ENCODE assay signal across 19 cellular contexts in genomic region chr12:128905003-128905544, GRCh38. TPM values are rescaled to one million over a fixed set of nuclear protein-coding genes. Genes with fewer than 3 reads are reported as not detected.
DNase-seq lines count a peak whose midpoint lies in the region; TF ChIP-seq lines count a peak whose summit lies in the region.
"Had no signal": no experiment of that assay in that cellular context is flagged by ENCODE, and none has a peak within 500 bp of the region (broad histone marks: within the 10 kb centered on the region; RNA-seq: fewer than 3 reads in every experiment).

No MANE protein-coding gene starts in this region.

- H3K27ac ChIP-seq in endodermal cell (ENCODE audit: low read depth, low read length) = no peak overlapping the region
- peak overlapping the region; percentile 87 to 88 for H3K27ac ChIP-seq in liver (ENCODE audit: low read depth in 1 of 2, low read length in 2 of 2)
- H3K27ac ChIP-seq in osteoblast (ENCODE audit: low read depth, low read length) = no peak overlapping the region
- H3K27ac ChIP-seq: Peyer's patch had no signal

- H3K9me3 Mint-ChIP-seq in endodermal cell = no peaks in the 10 kb centered on the region
- H3K9me3 Mint-ChIP-seq in type B pancreatic cell = no peaks in the 10 kb centered on the region

- H3K27me3 ChIP-seq in endodermal cell (ENCODE audit: control insufficient read depth, insufficient read depth, low read length, poor library complexity, severe bottlenecking) (no peaks in the 10 kb centered on the region), liver (ENCODE audit: control insufficient read depth in 4 of 4, insufficient read depth in 4 of 4, low read length in 3 of 4) (no peaks in the 10 kb centered on the region), osteoblast (ENCODE audit: insufficient read depth, low read length) (no peaks in the 10 kb centered on the region)
- H3K27me3 ChIP-seq: Peyer's patch had no signal

- peaks cover 3% of the 10 kb centered on the region for H3K4me1 Mint-ChIP-seq in endodermal cell
- no peaks in the 10 kb centered on the region for H3K4me1 Mint-ChIP-seq in type B pancreatic cell (ENCODE audit: unreplicated experiment)
- H3K4me1 Mint-ChIP-seq: B cell, CD14-positive monocyte had no signal

- WGBS in endodermal cell (ENCODE audit: insufficient coverage in 1 of 2, insufficient read length in 1 of 2), 2 experiments = 95 to 98% methylated on average over 7 to 12 of the region's 13 CpGs
- WGBS in liver = 34% methylated on average over 13 of the region's 13 CpGs

- peak; percentile 24 to 49 for TF ChIP-seq RAD21 in liver (IDR thresholded peaks at IDR 0.05)

- no peak overlapping the region for H3K4me2 ChIP-seq in osteoblast (ENCODE audit: insufficient read depth, low read length)

- H3K27me3 Mint-ChIP-seq in endodermal cell (ENCODE audit: insufficient read depth) (no peaks in the 10 kb centered on the region), type B pancreatic cell (no peaks in the 10 kb centered on the region)
- H3K27me3 Mint-ChIP-seq: B cell had no signal

- H3K4me1 ChIP-seq in endodermal cell (ENCODE audit: control insufficient read depth, insufficient read depth, low read length) = no peaks in the 10 kb centered on the region
- peaks cover 0 to 27% (median 0%) of the 10 kb centered on the region in 4 donors for H3K4me1 ChIP-seq in liver (ENCODE audit: control insufficient read depth in 4 of 4, insufficient read depth in 4 of 4, low read length in 3 of 4)
- H3K4me1 ChIP-seq in osteoblast (ENCODE audit: insufficient read depth, low read length) = no peaks in the 10 kb centered on the region
- H3K4me1 ChIP-seq: Peyer's patch had no signal

- H3K36me3 ChIP-seq in endodermal cell (ENCODE audit: control insufficient read depth, insufficient read depth, low read length) (peaks cover 3% of the 10 kb centered on the region), liver (ENCODE audit: control insufficient read depth in 4 of 4, insufficient read depth in 3 of 4, low read depth in 1 of 4, low read length in 3 of 4) (no peaks in the 10 kb centered on the region), osteoblast (ENCODE audit: insufficient read depth, low read length) (no peaks in the 10 kb centered on the region)
- H3K36me3 ChIP-seq: Peyer's patch had no signal

- H2AFZ ChIP-seq in osteoblast (ENCODE audit: low read length) = no peak overlapping the region

- DNase-seq in HT1080 (ENCODE audit: low read depth) (peak; percentile 6), endodermal cell (peak; percentile 20), type B pancreatic cell (ENCODE audit: extremely low spot score, unreplicated experiment) (no peak), G401 (ENCODE audit: low spot score) (no peak), osteoblast (ENCODE audit: insufficient read length, low spot score, missing footprints) (no peak)
- DNase-seq in activated effector memory CD4-positive, alpha-beta T cell treated with Interleukin-2 at 50 U/mL for 16 hours = no peak
- DNase-seq: DMS79, HFFc6, IMR-90, NCI-H1105, NCI-H146, NCI-H2029 treated with DMSO at 0.1 percent for 48 hours, NCI-H226, NCI-H510A treated with DMSO at 0.1 percent for 48 hours, NCI-H774, Peyer's patch had no signal

- H3K9me3 ChIP-seq in endodermal cell (ENCODE audit: control insufficient read depth, low read length) (no peaks in the 10 kb centered on the region), liver (ENCODE audit: control insufficient read depth in 4 of 4, low read length in 3 of 4) (no peaks in the 10 kb centered on the region), osteoblast (ENCODE audit: low read depth, low read length) (no peaks in the 10 kb centered on the region)
- H3K9me3 ChIP-seq: Peyer's patch had no signal

- in situ Hi-C loops in G401 (cut with HindIII; ENCODE audit: low sequenced_read_pairs) = no loop called here

- no peaks in the 10 kb centered on the region for H4K20me1 ChIP-seq in osteoblast (ENCODE audit: insufficient read depth, low read length)

- H3K27ac Mint-ChIP-seq in endodermal cell = no peak overlapping the region
- peak overlapping the region; percentile 11 for H3K27ac Mint-ChIP-seq in type B pancreatic cell
- H3K27ac Mint-ChIP-seq: B cell, CD14-positive monocyte, HFFc6 had no signal

- no peaks in the 10 kb centered on the region for H3K79me2 ChIP-seq in osteoblast (ENCODE audit: insufficient read depth, low read length)

- H3K4me3 ChIP-seq in endodermal cell (ENCODE audit: low read length) = no peak overlapping the region
- no peak overlapping the region for H3K4me3 ChIP-seq in liver (ENCODE audit: low read depth in 1 of 3, low read length in 3 of 3)
- no peak overlapping the region for H3K4me3 ChIP-seq in osteoblast (ENCODE audit: insufficient read depth, low read length)
- H3K4me3 ChIP-seq: Peyer's patch had no signal

- H3K4me3 Mint-ChIP-seq in endodermal cell (no peak overlapping the region), type B pancreatic cell (no peak overlapping the region)
- H3K4me3 Mint-ChIP-seq: B cell, CD14-positive monocyte, HFFc6 had no signal

- TF ChIP-seq CTCF in endodermal cell (conservative IDR thresholded peaks at IDR 0.05) (no peak), liver (IDR thresholded peaks at IDR 0.05; ENCODE audit: low read depth, low read length, missing input control) (no peak), type B pancreatic cell (conservative IDR thresholded peaks at IDR 0.05) (no peak), osteoblast (IDR thresholded peaks at IDR 0.05; ENCODE audit: extremely low read depth, low read depth, low read length) (no peak)

- H3K36me3 Mint-ChIP-seq in endodermal cell (ENCODE audit: low read depth) = peaks cover 26% of the 10 kb centered on the region
- no peaks in the 10 kb centered on the region for H3K36me3 Mint-ChIP-seq in type B pancreatic cell

- H3K9ac ChIP-seq in endodermal cell (ENCODE audit: extremely low read depth, low read length, poor library complexity, severe bottlenecking) = no peak overlapping the region
- peak overlapping the region; percentile 70 to 89 for H3K9ac ChIP-seq in liver (ENCODE audit: low read depth in 1 of 2, low read length in 2 of 2)

TF ChIP-seq in liver, 16 proteins besides CTCF, POLR2A, EP300 and RAD21 (continues in another document):
- TF ChIP-seq REST (IDR thresholded peaks at IDR 0.05) = peak; percentile 86
- peak; percentile 87 for TF ChIP-seq MAX (IDR thresholded peaks at IDR 0.05)
- TF ChIP-seq SP1 (IDR thresholded peaks at IDR 0.05) = peak; percentile 94
- peak; percentile 66 for TF ChIP-seq NR2F2 (IDR thresholded peaks at IDR 0.05)
- TF ChIP-seq RXRA (IDR thresholded peaks at IDR 0.05) = peak; percentile 88 to 94
- TF ChIP-seq GABPA (IDR thresholded peaks at IDR 0.05 in 1 of 2, conservative IDR thresholded peaks at IDR 0.05 in 1 of 2) = peak in 1 of 2 donors; percentile 60
- peak; percentile 76 for TF ChIP-seq HNF4G (IDR thresholded peaks at IDR 0.05)
- TF ChIP-seq JUND (IDR thresholded peaks at IDR 0.05) = peak in 1 of 2 donors; percentile 64
- TF ChIP-seq FOXA1 (IDR thresholded peaks at IDR 0.05) = peak; percentile 34
- TF ChIP-seq TAF1 (conservative IDR thresholded peaks at IDR 0.05) = no peak
- peak; percentile 67 for TF ChIP-seq FOXA2 (IDR thresholded peaks at IDR 0.05)
- peak; percentile 87 to 94 for TF ChIP-seq HNF4A (conservative IDR thresholded peaks at IDR 0.05)
- TF ChIP-seq EGR1 (IDR thresholded peaks at IDR 0.05; ENCODE audit: low read depth in 2 of 2) = peak; percentile 26 to 57
- peak; percentile 76 for TF ChIP-seq YY1 (IDR thresholded peaks at IDR 0.05)

RNA-seq across cellular contexts. Expression of gene GLT1D1, which starts 51.8 kb away (rescaled TPM):
- total RNA-seq in HT1080 (2014; rRNA removed; shearing (Covaris generic)) = not detected in 2 replicates
- not detected in 2 replicates for polyA plus RNA-seq in HT1080 (2015; cell fraction: cytosol; rRNA removed)
- not detected in 2 replicates for polyA plus RNA-seq in HT1080 (2015; cell fraction: nucleus; rRNA removed)
- total RNA-seq in endodermal cell (10 to 100 TPM; 23.8 to 25.4 TPM), liver (10 to 100 TPM; 13.1 to 17.7 TPM), type B pancreatic cell (ENCODE audit: low replicate concordance) (2.5 and 2.6 TPM in 2 replicates), osteoblast (not detected in 2 replicates)
- polyA plus RNA-seq in endodermal cell (2013, experiment 1 of 2) = 7.3 TPM
- polyA plus RNA-seq in endodermal cell (2013, experiment 2 of 2) = 7.9 TPM
- polyA plus RNA-seq in liver = 10 to 100 TPM; 10.4 to 14.6 TPM
- total RNA-seq in G401 (2014; rRNA removed; shearing (Covaris generic)) = 0.14 and 1.5 TPM in 2 replicates
- total RNA-seq: HFFc6, IMR-90, Peyer's patch had no signal
- polyA plus RNA-seq: IMR-90 had no signal

Comparison
In these comparisons a context has a peak if more than half of its experiments do, and no peak if none do; other contexts are left out.
1. DNase-seq: peak in HT1080 (single experiment) and endodermal cell (single experiment); none in type B pancreatic cell (single experiment), G401 (single experiment), osteoblast (single experiment) and activated effector memory CD4-positive, alpha-beta T cell treated with Interleukin-2 at 50 U/mL for 16 hours (single experiment).
2. H3K27ac ChIP-seq: peak in liver (2 of 2); none in endodermal cell (single experiment) and osteoblast (single experiment).